Comparison of ENCODE assay signal across 1 cellular context in the genomic region with DNA sequence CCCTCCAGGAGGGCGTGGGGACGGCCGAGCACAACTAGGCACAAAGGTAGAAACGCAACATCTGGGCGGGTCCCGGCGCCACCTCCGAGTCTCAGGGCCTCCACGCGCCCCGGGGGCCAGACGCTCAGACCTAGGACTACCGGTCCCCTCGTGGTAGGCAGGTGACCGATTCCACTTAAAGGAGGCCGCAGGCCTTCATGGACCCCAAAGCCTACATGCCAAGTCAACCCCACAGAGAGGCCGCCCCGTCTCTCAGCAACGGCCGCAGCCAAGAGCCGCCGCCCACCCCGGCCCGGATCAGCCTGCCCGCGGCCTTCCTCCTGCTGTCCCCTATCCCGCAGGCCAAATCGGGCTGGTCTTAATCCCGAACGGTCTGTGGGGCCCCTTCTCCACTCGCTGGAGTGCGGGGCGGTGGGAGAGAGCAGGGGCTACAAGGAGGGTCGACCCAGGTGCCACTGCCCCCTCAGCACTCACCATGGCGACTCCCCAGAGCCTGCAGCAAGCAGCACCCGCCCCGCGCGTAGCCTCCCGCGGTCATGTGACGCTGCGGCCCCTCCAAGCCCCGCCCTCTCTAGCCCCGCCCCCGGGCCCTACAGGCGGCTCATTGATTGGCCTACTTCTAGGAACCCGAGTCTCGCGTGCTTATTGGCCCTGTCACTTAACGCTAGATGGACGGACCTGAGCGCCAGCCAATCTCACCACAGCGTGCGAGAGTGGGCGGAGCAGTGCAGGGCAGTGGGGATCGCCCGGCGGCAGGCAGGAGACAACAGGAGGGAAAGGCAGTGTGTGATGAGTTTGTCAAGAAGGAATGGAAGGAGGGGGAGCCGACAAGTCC.
A peak's percentile ranks its signal among the peaks of the same experiment; 100 is the strongest.
TF ChIP-seq lines count a peak whose summit lies in the region.

A gene (minus strand): TSS at position 522 of the 835 bp plus-strand sequence. CDS start 45 bp downstream, at position 477.

TF ChIP-seq in GM12878, 131 proteins besides CTCF, POLR2A, EP300 and RAD21 (continued from another document and continues in another):
- TF ChIP-seq, protein P1, sequence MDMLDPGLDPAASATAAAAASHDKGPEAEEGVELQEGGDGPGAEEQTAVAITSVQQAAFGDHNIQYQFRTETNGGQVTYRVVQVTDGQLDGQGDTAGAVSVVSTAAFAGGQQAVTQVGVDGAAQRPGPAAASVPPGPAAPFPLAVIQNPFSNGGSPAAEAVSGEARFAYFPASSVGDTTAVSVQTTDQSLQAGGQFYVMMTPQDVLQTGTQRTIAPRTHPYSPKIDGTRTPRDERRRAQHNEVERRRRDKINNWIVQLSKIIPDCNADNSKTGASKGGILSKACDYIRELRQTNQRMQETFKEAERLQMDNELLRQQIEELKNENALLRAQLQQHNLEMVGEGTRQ (IDR thresholded peaks at IDR 0.05; ENCODE audit: borderline replicate concordance, low read depth, low read length) = peak; percentile 80
- TF ChIP-seq EGR1 (IDR thresholded peaks at IDR 0.05; ENCODE audit: borderline replicate concordance in 1 of 2, low read depth in 2 of 2, low read length in 2 of 2) (peak in 1 of 2 experiments; percentile 44; a peak in 1 of 3 replicates), MXI1 (IDR thresholded peaks at IDR 0.05; ENCODE audit: low read depth, low read length) (peak; percentile 81), NFIC (IDR thresholded peaks at IDR 0.05; ENCODE audit: low read depth, low read length) (no peak), RUNX3 (IDR thresholded peaks at IDR 0.05; ENCODE audit: low read length) (no peak; the same call in 1 of the 2 replicates), MTA2 (IDR thresholded peaks at IDR 0.05; ENCODE audit: low read depth) (no peak), TBL1XR1 (IDR thresholded peaks at IDR 0.05; ENCODE audit: low read depth, low read length) (no peak), ZBED1 (IDR thresholded peaks at IDR 0.05; ENCODE audit: borderline replicate concordance) (no peak), ZSCAN29 (IDR thresholded peaks at IDR 0.05) (no peak), POLR2AphosphoS2 (IDR thresholded peaks at IDR 0.05; ENCODE audit: low read depth, low read length) (0 out of 2 replicates have a peak, but pooled peaks have one; percentile 27), ZNF207 (IDR thresholded peaks at IDR 0.05; ENCODE audit: borderline replicate concordance) (no peak), RELA (IDR thresholded peaks at IDR 0.05; ENCODE audit: borderline replicate concordance, partially characterized antibody) (no peak), PAX8 (IDR thresholded peaks at IDR 0.05) (no peak), KAT2A (conservative IDR thresholded peaks at IDR 0.05; ENCODE audit: control insufficient read depth, low read depth, low read length) (no peak), BCL11A (IDR thresholded peaks at IDR 0.05; ENCODE audit: low read depth, low read length) (0 out of 2 replicates have a peak, but pooled peaks have one; percentile 17), NFXL1 (IDR thresholded peaks at IDR 0.05; ENCODE audit: borderline replicate concordance) (no peak), RAD51 (IDR thresholded peaks at IDR 0.05) (peak; percentile 91), HDGF (IDR thresholded peaks at IDR 0.05) (peak; percentile 87), HDAC2 (IDR thresholded peaks at IDR 0.05) (no peak), FOXM1 (IDR thresholded peaks at IDR 0.05; ENCODE audit: low read depth, low read length) (no peak), EED (IDR thresholded peaks at IDR 0.05; ENCODE audit: low read depth) (no peak), RB1 (IDR thresholded peaks at IDR 0.05; ENCODE audit: borderline replicate concordance) (no peak), SMC3 (IDR thresholded peaks at IDR 0.05; ENCODE audit: borderline replicate concordance, low read length) (no peak), JUNB (IDR thresholded peaks at IDR 0.05) (no peak), LARP7 (IDR thresholded peaks at IDR 0.05) (peak; percentile 79), HDAC6 (IDR thresholded peaks at IDR 0.05; ENCODE audit: unreplicated experiment) (no peak), ZNF24 (IDR thresholded peaks at IDR 0.05) (no peak), SMAD1 (IDR thresholded peaks at IDR 0.05; ENCODE audit: low read depth, partially characterized antibody) (no peak), BMI1 (IDR thresholded peaks at IDR 0.05; ENCODE audit: borderline replicate concordance) (peak; percentile 13; the same call in 1 of the 2 replicates), SMARCA5 (IDR thresholded peaks at IDR 0.05) (no peak), FOS (IDR thresholded peaks at IDR 0.05; ENCODE audit: borderline replicate concordance, extremely low read depth, insufficient read length) (no peak), CEBPB (IDR thresholded peaks at IDR 0.05; ENCODE audit: borderline replicate concordance in 1 of 2, low read depth in 2 of 2, low read length in 2 of 2) (no peak), TCF3 (IDR thresholded peaks at IDR 0.05; ENCODE audit: borderline replicate concordance, insufficient read depth, low read depth, low read length) (no peak), MYB (IDR thresholded peaks at IDR 0.05; ENCODE audit: borderline replicate concordance, low read depth, low read length) (no peak), MYC (IDR thresholded peaks at IDR 0.05; ENCODE audit: insufficient read depth, insufficient read length, insufficient replicate concordance, low read length, severe bottlenecking) (no peak), ESRRA (IDR thresholded peaks at IDR 0.05; ENCODE audit: low read length) (no peak)
- TF ChIP-seq, protein P2, sequence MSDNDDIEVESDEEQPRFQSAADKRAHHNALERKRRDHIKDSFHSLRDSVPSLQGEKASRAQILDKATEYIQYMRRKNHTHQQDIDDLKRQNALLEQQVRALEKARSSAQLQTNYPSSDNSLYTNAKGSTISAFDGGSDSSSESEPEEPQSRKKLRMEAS (IDR thresholded peaks at IDR 0.05; ENCODE audit: low read depth, low read length) = peak; percentile 35
- TF ChIP-seq, protein P3, sequence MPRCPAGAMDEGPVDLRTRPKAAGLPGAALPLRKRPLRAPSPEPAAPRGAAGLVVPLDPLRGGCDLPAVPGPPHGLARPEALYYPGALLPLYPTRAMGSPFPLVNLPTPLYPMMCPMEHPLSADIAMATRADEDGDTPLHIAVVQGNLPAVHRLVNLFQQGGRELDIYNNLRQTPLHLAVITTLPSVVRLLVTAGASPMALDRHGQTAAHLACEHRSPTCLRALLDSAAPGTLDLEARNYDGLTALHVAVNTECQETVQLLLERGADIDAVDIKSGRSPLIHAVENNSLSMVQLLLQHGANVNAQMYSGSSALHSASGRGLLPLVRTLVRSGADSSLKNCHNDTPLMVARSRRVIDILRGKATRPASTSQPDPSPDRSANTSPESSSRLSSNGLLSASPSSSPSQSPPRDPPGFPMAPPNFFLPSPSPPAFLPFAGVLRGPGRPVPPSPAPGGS (IDR thresholded peaks at IDR 0.05; ENCODE audit: borderline replicate concordance, insufficient read depth, low read depth, low read length, poor library complexity, severe bottlenecking) = peak; percentile 11
- TF ChIP-seq, protein P4, sequence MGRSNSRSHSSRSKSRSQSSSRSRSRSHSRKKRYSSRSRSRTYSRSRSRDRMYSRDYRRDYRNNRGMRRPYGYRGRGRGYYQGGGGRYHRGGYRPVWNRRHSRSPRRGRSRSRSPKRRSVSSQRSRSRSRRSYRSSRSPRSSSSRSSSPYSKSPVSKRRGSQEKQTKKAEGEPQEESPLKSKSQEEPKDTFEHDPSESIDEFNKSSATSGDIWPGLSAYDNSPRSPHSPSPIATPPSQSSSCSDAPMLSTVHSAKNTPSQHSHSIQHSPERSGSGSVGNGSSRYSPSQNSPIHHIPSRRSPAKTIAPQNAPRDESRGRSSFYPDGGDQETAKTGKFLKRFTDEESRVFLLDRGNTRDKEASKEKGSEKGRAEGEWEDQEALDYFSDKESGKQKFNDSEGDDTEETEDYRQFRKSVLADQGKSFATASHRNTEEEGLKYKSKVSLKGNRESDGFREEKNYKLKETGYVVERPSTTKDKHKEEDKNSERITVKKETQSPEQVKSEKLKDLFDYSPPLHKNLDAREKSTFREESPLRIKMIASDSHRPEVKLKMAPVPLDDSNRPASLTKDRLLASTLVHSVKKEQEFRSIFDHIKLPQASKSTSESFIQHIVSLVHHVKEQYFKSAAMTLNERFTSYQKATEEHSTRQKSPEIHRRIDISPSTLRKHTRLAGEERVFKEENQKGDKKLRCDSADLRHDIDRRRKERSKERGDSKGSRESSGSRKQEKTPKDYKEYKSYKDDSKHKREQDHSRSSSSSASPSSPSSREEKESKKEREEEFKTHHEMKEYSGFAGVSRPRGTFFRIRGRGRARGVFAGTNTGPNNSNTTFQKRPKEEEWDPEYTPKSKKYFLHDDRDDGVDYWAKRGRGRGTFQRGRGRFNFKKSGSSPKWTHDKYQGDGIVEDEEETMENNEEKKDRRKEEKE (IDR thresholded peaks at IDR 0.05) = no peak
- TF ChIP-seq, protein P5, sequence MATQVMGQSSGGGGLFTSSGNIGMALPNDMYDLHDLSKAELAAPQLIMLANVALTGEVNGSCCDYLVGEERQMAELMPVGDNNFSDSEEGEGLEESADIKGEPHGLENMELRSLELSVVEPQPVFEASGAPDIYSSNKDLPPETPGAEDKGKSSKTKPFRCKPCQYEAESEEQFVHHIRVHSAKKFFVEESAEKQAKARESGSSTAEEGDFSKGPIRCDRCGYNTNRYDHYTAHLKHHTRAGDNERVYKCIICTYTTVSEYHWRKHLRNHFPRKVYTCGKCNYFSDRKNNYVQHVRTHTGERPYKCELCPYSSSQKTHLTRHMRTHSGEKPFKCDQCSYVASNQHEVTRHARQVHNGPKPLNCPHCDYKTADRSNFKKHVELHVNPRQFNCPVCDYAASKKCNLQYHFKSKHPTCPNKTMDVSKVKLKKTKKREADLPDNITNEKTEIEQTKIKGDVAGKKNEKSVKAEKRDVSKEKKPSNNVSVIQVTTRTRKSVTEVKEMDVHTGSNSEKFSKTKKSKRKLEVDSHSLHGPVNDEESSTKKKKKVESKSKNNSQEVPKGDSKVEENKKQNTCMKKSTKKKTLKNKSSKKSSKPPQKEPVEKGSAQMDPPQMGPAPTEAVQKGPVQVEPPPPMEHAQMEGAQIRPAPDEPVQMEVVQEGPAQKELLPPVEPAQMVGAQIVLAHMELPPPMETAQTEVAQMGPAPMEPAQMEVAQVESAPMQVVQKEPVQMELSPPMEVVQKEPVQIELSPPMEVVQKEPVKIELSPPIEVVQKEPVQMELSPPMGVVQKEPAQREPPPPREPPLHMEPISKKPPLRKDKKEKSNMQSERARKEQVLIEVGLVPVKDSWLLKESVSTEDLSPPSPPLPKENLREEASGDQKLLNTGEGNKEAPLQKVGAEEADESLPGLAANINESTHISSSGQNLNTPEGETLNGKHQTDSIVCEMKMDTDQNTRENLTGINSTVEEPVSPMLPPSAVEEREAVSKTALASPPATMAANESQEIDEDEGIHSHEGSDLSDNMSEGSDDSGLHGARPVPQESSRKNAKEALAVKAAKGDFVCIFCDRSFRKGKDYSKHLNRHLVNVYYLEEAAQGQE (IDR thresholded peaks at IDR 0.05; ENCODE audit: low read depth, low read length) = no peak
- TF ChIP-seq, protein P6, sequence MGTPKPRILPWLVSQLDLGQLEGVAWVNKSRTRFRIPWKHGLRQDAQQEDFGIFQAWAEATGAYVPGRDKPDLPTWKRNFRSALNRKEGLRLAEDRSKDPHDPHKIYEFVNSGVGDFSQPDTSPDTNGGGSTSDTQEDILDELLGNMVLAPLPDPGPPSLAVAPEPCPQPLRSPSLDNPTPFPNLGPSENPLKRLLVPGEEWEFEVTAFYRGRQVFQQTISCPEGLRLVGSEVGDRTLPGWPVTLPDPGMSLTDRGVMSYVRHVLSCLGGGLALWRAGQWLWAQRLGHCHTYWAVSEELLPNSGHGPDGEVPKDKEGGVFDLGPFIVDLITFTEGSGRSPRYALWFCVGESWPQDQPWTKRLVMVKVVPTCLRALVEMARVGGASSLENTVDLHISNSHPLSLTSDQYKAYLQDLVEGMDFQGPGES (IDR thresholded peaks at IDR 0.05) = no peak
- TF ChIP-seq, protein P7, sequence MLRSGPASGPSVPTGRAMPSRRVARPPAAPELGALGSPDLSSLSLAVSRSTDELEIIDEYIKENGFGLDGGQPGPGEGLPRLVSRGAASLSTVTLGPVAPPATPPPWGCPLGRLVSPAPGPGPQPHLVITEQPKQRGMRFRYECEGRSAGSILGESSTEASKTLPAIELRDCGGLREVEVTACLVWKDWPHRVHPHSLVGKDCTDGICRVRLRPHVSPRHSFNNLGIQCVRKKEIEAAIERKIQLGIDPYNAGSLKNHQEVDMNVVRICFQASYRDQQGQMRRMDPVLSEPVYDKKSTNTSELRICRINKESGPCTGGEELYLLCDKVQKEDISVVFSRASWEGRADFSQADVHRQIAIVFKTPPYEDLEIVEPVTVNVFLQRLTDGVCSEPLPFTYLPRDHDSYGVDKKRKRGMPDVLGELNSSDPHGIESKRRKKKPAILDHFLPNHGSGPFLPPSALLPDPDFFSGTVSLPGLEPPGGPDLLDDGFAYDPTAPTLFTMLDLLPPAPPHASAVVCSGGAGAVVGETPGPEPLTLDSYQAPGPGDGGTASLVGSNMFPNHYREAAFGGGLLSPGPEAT (IDR thresholded peaks at IDR 0.05; ENCODE audit: low read depth) = no peak
- TF ChIP-seq, protein P8, sequence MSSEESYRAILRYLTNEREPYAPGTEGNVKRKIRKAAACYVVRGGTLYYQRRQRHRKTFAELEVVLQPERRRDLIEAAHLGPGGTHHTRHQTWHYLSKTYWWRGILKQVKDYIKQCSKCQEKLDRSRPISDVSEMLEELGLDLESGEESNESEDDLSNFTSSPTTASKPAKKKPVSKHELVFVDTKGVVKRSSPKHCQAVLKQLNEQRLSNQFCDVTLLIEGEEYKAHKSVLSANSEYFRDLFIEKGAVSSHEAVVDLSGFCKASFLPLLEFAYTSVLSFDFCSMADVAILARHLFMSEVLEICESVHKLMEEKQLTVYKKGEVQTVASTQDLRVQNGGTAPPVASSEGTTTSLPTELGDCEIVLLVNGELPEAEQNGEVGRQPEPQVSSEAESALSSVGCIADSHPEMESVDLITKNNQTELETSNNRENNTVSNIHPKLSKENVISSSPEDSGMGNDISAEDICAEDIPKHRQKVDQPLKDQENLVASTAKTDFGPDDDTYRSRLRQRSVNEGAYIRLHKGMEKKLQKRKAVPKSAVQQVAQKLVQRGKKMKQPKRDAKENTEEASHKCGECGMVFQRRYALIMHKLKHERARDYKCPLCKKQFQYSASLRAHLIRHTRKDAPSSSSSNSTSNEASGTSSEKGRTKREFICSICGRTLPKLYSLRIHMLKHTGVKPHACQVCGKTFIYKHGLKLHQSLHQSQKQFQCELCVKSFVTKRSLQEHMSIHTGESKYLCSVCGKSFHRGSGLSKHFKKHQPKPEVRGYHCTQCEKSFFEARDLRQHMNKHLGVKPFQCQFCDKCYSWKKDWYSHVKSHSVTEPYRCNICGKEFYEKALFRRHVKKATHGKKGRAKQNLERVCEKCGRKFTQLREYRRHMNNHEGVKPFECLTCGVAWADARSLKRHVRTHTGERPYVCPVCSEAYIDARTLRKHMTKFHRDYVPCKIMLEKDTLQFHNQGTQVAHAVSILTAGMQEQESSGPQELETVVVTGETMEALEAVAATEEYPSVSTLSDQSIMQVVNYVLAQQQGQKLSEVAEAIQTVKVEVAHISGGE (CRISPR knock-in tag; IDR thresholded peaks at IDR 0.05) = no peak
- TF ChIP-seq, protein P9, sequence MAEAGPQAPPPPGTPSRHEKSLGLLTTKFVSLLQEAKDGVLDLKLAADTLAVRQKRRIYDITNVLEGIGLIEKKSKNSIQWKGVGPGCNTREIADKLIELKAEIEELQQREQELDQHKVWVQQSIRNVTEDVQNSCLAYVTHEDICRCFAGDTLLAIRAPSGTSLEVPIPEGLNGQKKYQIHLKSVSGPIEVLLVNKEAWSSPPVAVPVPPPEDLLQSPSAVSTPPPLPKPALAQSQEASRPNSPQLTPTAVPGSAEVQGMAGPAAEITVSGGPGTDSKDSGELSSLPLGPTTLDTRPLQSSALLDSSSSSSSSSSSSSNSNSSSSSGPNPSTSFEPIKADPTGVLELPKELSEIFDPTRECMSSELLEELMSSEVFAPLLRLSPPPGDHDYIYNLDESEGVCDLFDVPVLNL (IDR thresholded peaks at IDR 0.05; ENCODE audit: low read depth, low read length) = no peak
